In the genomic region with DNA sequence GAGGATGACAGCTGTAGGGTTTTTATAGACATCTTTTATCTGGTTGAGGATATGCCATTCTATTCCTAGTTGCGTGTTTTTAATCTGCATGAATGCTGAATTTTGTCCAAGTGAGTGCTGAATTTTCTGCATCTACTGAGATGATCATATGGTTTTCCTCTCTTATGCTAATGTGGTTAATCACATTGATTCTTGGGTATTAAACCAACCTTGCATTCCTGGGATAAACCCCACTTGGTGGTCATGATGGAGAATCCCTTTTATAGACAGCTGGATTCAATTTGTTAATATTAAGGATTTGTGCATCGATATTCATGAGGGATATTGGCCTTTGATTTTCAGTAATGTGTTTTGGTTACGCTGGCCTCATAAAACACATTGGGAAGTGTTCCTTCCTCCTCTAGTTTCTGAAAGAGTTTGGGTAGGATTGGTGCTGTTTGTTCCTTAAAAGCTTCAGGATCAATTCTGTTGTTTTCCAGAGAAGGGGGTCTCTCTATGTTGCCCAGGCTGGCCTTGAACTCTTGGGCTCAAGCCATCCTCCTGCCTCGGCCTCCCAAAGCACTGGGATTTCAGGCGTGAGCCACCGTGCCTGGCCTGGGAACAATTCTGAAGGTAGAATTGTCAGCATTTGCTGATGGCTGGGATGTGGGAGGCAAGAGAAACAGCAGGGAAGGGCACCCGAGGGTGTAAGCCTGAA, we compare ENCODE assay signal across 18 cellular contexts. TPM values are rescaled to one million over a fixed set of nuclear protein-coding genes. Genes with fewer than 3 reads are reported as not detected.
A peak's percentile ranks its signal among the peaks of the same experiment; 100 is the strongest.
DNase-seq lines count a peak whose midpoint lies in the region; ATAC-seq and TF ChIP-seq lines count a peak whose summit lies in the region.
"Had no signal": no experiment of that assay in that cellular context is flagged by ENCODE, and none has a peak within 500 bp of the region (broad histone marks: within the 10 kb centered on the region; RNA-seq: fewer than 3 reads in every experiment).

No MANE protein-coding gene starts in this region.

- TF ChIP-seq RAD21 in IMR-90 (IDR thresholded peaks at IDR 0.05; ENCODE audit: low read length), result no peak

- in situ Hi-C loops in IMR-90 (cut with MboI; ENCODE audit: low sequenced_read_pairs), result loop anchor here (10.0 kb wide), 1 partner anchor 160 kb away; a partner anchor contains a TSS
- in situ Hi-C loops in brain microvascular endothelial cell (cut with HindIII; ENCODE audit: low pct_ligation_motif_present, low sequenced_read_pairs), result no loop called here

- no peak overlapping the region for H2BK5ac ChIP-seq in IMR-90 (ENCODE audit: low read depth, low read length, poor library complexity, severe bottlenecking)

- H3K4me3 ChIP-seq in IMR-90 (ENCODE audit: insufficient read depth, low read depth, low read length) (no peak overlapping the region), brain microvascular endothelial cell (ENCODE audit: low read depth, low read length) (no peak overlapping the region)
- H3K4me3 ChIP-seq: body of pancreas, prostate gland, smooth muscle cell had no signal

- H3K4me1 ChIP-seq in IMR-90 (ENCODE audit: control insufficient read depth, insufficient read depth, low read length), result no peaks in the 10 kb centered on the region
- H3K4me1 ChIP-seq: body of pancreas, prostate gland had no signal

- no peak overlapping the region for H2BK120ac ChIP-seq in IMR-90 (ENCODE audit: low read depth, low read length)

- H3K27me3 ChIP-seq in IMR-90 (ENCODE audit: control insufficient read depth, insufficient read depth, low read length) (peaks cover 9% of the 10 kb centered on the region), layer of hippocampus (ENCODE audit: control insufficient read depth, insufficient read depth, low read length) (peaks cover under 1% of the 10 kb centered on the region), brain microvascular endothelial cell (replicated peaks) (no peaks in the 10 kb centered on the region)
- H3K27me3 ChIP-seq: body of pancreas had no signal

- H3K9me3 ChIP-seq in IMR-90 (ENCODE audit: control insufficient read depth, insufficient read depth, low read length), result peaks cover 3% of the 10 kb centered on the region
- H3K9me3 ChIP-seq: body of pancreas, prostate gland had no signal

- H3K4me1 Mint-ChIP-seq in stimulated activated memory B cell treated with anti-CD40 and anti-IgM and Interleukin-4, amounts not matched to agents 10 μg/mL and 1 μg/mL and 100 μg/mL, for 72 hours, result peaks cover 54% of the 10 kb centered on the region
- H3K4me1 Mint-ChIP-seq: activated naive CD8-positive, alpha-beta T cell treated with anti-CD3 and anti-CD28 coated beads, Interleukin-2, amount 10 ng/mL, durations not matched to agents 7 days and 5 days had no signal

- POLR2A ChIA-PET in IMR-90 (lab: Charles Lee; ENCODE audit: unreplicated experiment), result interaction anchor here (0.6 kb wide), 1 partner anchor 76 kb away, joined by 4 read pairs; no protein-coding TSS in a partner anchor

- no peak for TF ChIP-seq POLR2A in IMR-90 (IDR thresholded peaks at IDR 0.05; ENCODE audit: low read depth, low read length)

- H3K14ac ChIP-seq in IMR-90 (replicated peaks; ENCODE audit: low read depth, low read length), result no peak overlapping the region

- H2AK5ac ChIP-seq in IMR-90 (ENCODE audit: low read depth, low read length), result 0 out of 2 replicates have a peak overlapping the region, but pooled peaks have one; percentile 24

- H3K36me3 Mint-ChIP-seq in stimulated activated memory B cell treated with anti-CD40 and anti-IgM and Interleukin-4, amounts not matched to agents 10 μg/mL and 1 μg/mL and 100 μg/mL, for 72 hours, result no peaks in the 10 kb centered on the region
- H3K36me3 Mint-ChIP-seq: activated naive CD8-positive, alpha-beta T cell treated with anti-CD3 and anti-CD28 coated beads, Interleukin-2, amount 10 ng/mL, durations not matched to agents 7 days and 5 days; type B pancreatic cell had no signal

- DNase-seq in IMR-90, result no peak
- no peak for DNase-seq in brain microvascular endothelial cell
- DNase-seq in RKO (ENCODE audit: low spot score), result no peak
- DNase-seq: activated CD4-positive, alpha-beta T cell treated with anti-CD3 and anti-CD28 coated beads, Interleukin-2, amount 50 U/mL, for 1 hour; activated CD8-positive, alpha-beta memory T cell treated with anti-CD3 and anti-CD28 coated beads, Interleukin-2, amount 50 U/mL, for 4 hours; activated naive CD8-positive, alpha-beta T cell treated with anti-CD3 and anti-CD28 coated beads, Interleukin-2, amount 10 ng/mL, durations not matched to agents 7 days and 5 days; NCI-H1694; stimulated activated CD4-positive, alpha-beta T cell treated with anti-CD3 and anti-CD28 coated beads, Interleukin-4, amount 100 ng/mL, for 24 hours had no signal

- CTCF ChIA-PET in IMR-90 (lab: Yijun Ruan, JAX), result interaction anchor here (0.8 to 1.5 kb wide), 9 partner anchors 19 to 163 kb away, joined by 3 to 6 read pairs (median 4); a partner anchor contains a TSS

- H3K27ac Mint-ChIP-seq in stimulated activated memory B cell treated with anti-CD40 and anti-IgM and Interleukin-4, amounts not matched to agents 10 μg/mL and 1 μg/mL and 100 μg/mL, for 72 hours, result peak overlapping the region; percentile 88
- H3K27ac Mint-ChIP-seq: activated naive CD8-positive, alpha-beta T cell treated with anti-CD3 and anti-CD28 coated beads, Interleukin-2, amount 10 ng/mL, durations not matched to agents 7 days and 5 days; activated T-helper 2 cell treated with anti-CD3 and anti-CD28 coated beads, Interferon-gamma antibody, Interleukin-2, Interleukin-4, amounts not matched to agents 10 μg/mL and 5 μg/mL and 100 μg/mL, durations not matched to agents 14 hours and 24 hours and 36 hours; natural killer cell treated with Interleukin-12 subunit alpha and Interleukin-12 subunit beta and Interleukin-15 and Interleukin-18, amount 100 ng/mL, for 72 hours; type B pancreatic cell had no signal

- H3K23ac ChIP-seq in IMR-90 (ENCODE audit: low read depth, low read length), result no peak overlapping the region

- WGBS in IMR-90 (ENCODE audit: extremely low coverage in 2 of 2, insufficient read length in 1 of 2), 2 experiments, result 76% methylated on average over 4 of the region's 7 CpGs; no CpG with 5 or more reads in 1 of the 2 experiments

- no peak overlapping the region for H2AK9ac ChIP-seq in IMR-90 (replicated peaks; ENCODE audit: low read depth, low read length, poor library complexity)

- dilution Hi-C loops in IMR-90 (cut with HindIII; ENCODE audit: low sequenced_read_pairs, unreplicated experiment), result no loop called here

- H3K27ac ChIP-seq in IMR-90 (ENCODE audit: insufficient read depth, low read length), result no peak overlapping the region
- peak overlapping the region; percentile 42 for H3K27ac ChIP-seq in layer of hippocampus (ENCODE audit: low read depth, low read length)
- H3K27ac ChIP-seq in brain microvascular endothelial cell, result no peak overlapping the region
- H3K27ac ChIP-seq: prostate gland had no signal

- intact Hi-C loops in IMR-90 (cut with micrococcal nuclease), result no loop called here

- no peak overlapping the region for H2BK15ac ChIP-seq in IMR-90 (ENCODE audit: low read depth, low read length)

- TF ChIP-seq CTCF in IMR-90 (conservative IDR thresholded peaks at IDR 0.05; ENCODE audit: low read depth, low read length) (no peak), brain microvascular endothelial cell (IDR thresholded peaks at IDR 0.05; ENCODE audit: low read depth, low read length, missing control alignments) (no peak)

- no TSS peak for BruUV-seq in IMR-90 (replicated peaks; lab: Mats Ljungman, UMichigan)

- no peak overlapping the region for H4K5ac ChIP-seq in IMR-90 (ENCODE audit: low read depth, low read length)

- H4K91ac ChIP-seq in IMR-90 (ENCODE audit: insufficient read depth, low read depth, low read length), result no peak overlapping the region

- H3K56ac ChIP-seq in IMR-90 (ENCODE audit: extremely low read depth, insufficient read depth, low read length), result no peak overlapping the region

- no peaks in the 10 kb centered on the region for H3K9me1 ChIP-seq in IMR-90 (ENCODE audit: insufficient read depth, low read length)

- ATAC-seq in IMR-90 (ENCODE audit: low read depth), result no peak
- ATAC-seq in stimulated activated memory B cell treated with anti-CD40 and anti-IgM and Interleukin-4, amounts not matched to agents 10 μg/mL and 1 μg/mL and 100 μg/mL, for 72 hours, result no peak

- no peaks in the 10 kb centered on the region for H3K36me3 ChIP-seq in IMR-90 (ENCODE audit: control insufficient read depth, insufficient read depth, low read length)
- no peaks in the 10 kb centered on the region for H3K36me3 ChIP-seq in brain microvascular endothelial cell (replicated peaks)
- H3K36me3 ChIP-seq: prostate gland had no signal

- no peak overlapping the region for H3K4me2 ChIP-seq in IMR-90 (ENCODE audit: low read depth, low read length)
- H3K4me2 ChIP-seq: smooth muscle cell had no signal

- H3K4me3 Mint-ChIP-seq in stimulated activated memory B cell treated with anti-CD40 and anti-IgM and Interleukin-4, amounts not matched to agents 10 μg/mL and 1 μg/mL and 100 μg/mL, for 72 hours, result peak overlapping the region; percentile 57
- H3K4me3 Mint-ChIP-seq: activated naive CD8-positive, alpha-beta T cell treated with anti-CD3 and anti-CD28 coated beads, Interleukin-2, amount 10 ng/mL, durations not matched to agents 7 days and 5 days; natural killer cell treated with Interleukin-12 subunit alpha and Interleukin-12 subunit beta and Interleukin-15 and Interleukin-18, amount 100 ng/mL, for 72 hours; type B pancreatic cell had no signal

- no peaks in the 10 kb centered on the region for H3K9me3 Mint-ChIP-seq in stimulated activated memory B cell treated with anti-CD40 and anti-IgM and Interleukin-4, amounts not matched to agents 10 μg/mL and 1 μg/mL and 100 μg/mL, for 72 hours
- H3K9me3 Mint-ChIP-seq: type B pancreatic cell had no signal

- no peaks in the 10 kb centered on the region; the same call in 1 of the 2 replicates for H4K20me1 ChIP-seq in IMR-90 (ENCODE audit: insufficient read depth, low read length)

- no peak overlapping the region for H3K4ac ChIP-seq in IMR-90 (ENCODE audit: low read depth, low read length)

- no peak overlapping the region for H3K9ac ChIP-seq in IMR-90 (ENCODE audit: low read depth, low read length)

- no peak overlapping the region for H2BK20ac ChIP-seq in IMR-90 (ENCODE audit: low read depth, low read length)

- H3K27me3 Mint-ChIP-seq in stimulated activated memory B cell treated with anti-CD40 and anti-IgM and Interleukin-4, amounts not matched to agents 10 μg/mL and 1 μg/mL and 100 μg/mL, for 72 hours, result peaks cover 7% of the 10 kb centered on the region

- H3K18ac ChIP-seq in IMR-90 (ENCODE audit: low read depth, low read length), result no peak overlapping the region

- peak overlapping the region; percentile 82 for H2AFZ ChIP-seq in IMR-90 (replicated peaks; ENCODE audit: low read length, poor library complexity)

- H3K79me1 ChIP-seq in IMR-90 (ENCODE audit: low read depth in 1 of 2, low read length in 2 of 2), result no peaks in the 10 kb centered on the region

- no peak overlapping the region for H4K8ac ChIP-seq in IMR-90 (ENCODE audit: low read depth in 2 of 2, low read length in 2 of 2)

RNA-seq across cellular contexts. Expression of a gene that starts 7.3 kb away (rescaled TPM):
- not detected in 2 replicates for total RNA-seq in IMR-90 (2012; rRNA removed)
- not detected in 2 replicates for polyA plus RNA-seq in IMR-90 (2012; rRNA removed)
- 0.03 TPM in 1 of 2 replicates, not detected in the other for polyA plus RNA-seq in IMR-90 (2012; cell fraction: cytosol; rRNA removed)
- polyA plus RNA-seq in IMR-90 (2012; cell fraction: nucleus; rRNA removed; ENCODE audit: low replicate concordance), result not detected in 2 replicates
- total RNA-seq: body of pancreas, smooth muscle cell had no signal

RNA-seq across cellular contexts. Expression of a gene that starts 13.1 kb away (rescaled TPM):
- 145 and 200 TPM in 2 replicates for total RNA-seq in IMR-90 (2012; rRNA removed)
- polyA plus RNA-seq in IMR-90 (2012; rRNA removed), result 544 and 708 TPM in 2 replicates
- polyA plus RNA-seq in IMR-90 (2012; cell fraction: cytosol; rRNA removed), result 747 and 763 TPM in 2 replicates
- 274 and 317 TPM in 2 replicates for polyA plus RNA-seq in IMR-90 (2012; cell fraction: nucleus; rRNA removed; ENCODE audit: low replicate concordance)

RNA-seq across cellular contexts. Expression of a gene that starts 13.2 kb away (rescaled TPM):
- total RNA-seq in IMR-90 (2012; rRNA removed), result 3.4 and 4.2 TPM in 2 replicates
- polyA plus RNA-seq in IMR-90 (2012; rRNA removed), result 45.7 and 52.0 TPM in 2 replicates
- polyA plus RNA-seq in IMR-90 (2012; cell fraction: cytosol; rRNA removed), result 25.9 and 36.5 TPM in 2 replicates
- 327 and 736 TPM in 2 replicates for polyA plus RNA-seq in IMR-90 (2012; cell fraction: nucleus; rRNA removed; ENCODE audit: low replicate concordance)

RNA-seq across cellular contexts. Expression of a gene that starts 33.3 kb away (rescaled TPM):
- total RNA-seq in IMR-90 (2012; rRNA removed), result under 0.01 TPM in 1 of 2 replicates, not detected in the other
- polyA plus RNA-seq in IMR-90 (2012; rRNA removed), result 0.09 and 0.19 TPM in 2 replicates
- 0.09 and 0.15 TPM in 2 replicates for polyA plus RNA-seq in IMR-90 (2012; cell fraction: cytosol; rRNA removed)
- 0.14 TPM in 1 of 2 replicates, not detected in the other for polyA plus RNA-seq in IMR-90 (2012; cell fraction: nucleus; rRNA removed; ENCODE audit: low replicate concordance)
- total RNA-seq: Daoy, smooth muscle cell had no signal

RNA-seq across cellular contexts. Expression of a gene that starts 44.8 kb away (rescaled TPM):
- total RNA-seq in IMR-90 (2012; rRNA removed), result not detected in 2 replicates
- polyA plus RNA-seq in IMR-90 (2012; rRNA removed), result not detected in 2 replicates
- not detected in 2 replicates for polyA plus RNA-seq in IMR-90 (2012; cell fraction: cytosol; rRNA removed)
- 0.07 and 0.09 TPM in 2 replicates for polyA plus RNA-seq in IMR-90 (2012; cell fraction: nucleus; rRNA removed; ENCODE audit: low replicate concordance)
- total RNA-seq: activated T-helper 2 cell treated with anti-CD3 and anti-CD28 coated beads, Interferon-gamma antibody, Interleukin-2, Interleukin-4, amounts not matched to agents 10 μg/mL and 5 μg/mL and 100 μg/mL, durations not matched to agents 14 hours and 24 hours and 36 hours; body of pancreas; Daoy; natural killer cell treated with Interleukin-12 subunit alpha and Interleukin-12 subunit beta and Interleukin-15 and Interleukin-18, amount 100 ng/mL, for 72 hours; smooth muscle cell; T-helper 1 cell treated with Interleukin-12 subunit alpha and Interleukin-12 subunit beta and Interleukin-4 antibody, amounts not matched to agents 30 ng/mL and 1 ng/mL, for 36 hours had no signal
